ENCODE assay signal across 19 cellular contexts in the genomic region with DNA sequence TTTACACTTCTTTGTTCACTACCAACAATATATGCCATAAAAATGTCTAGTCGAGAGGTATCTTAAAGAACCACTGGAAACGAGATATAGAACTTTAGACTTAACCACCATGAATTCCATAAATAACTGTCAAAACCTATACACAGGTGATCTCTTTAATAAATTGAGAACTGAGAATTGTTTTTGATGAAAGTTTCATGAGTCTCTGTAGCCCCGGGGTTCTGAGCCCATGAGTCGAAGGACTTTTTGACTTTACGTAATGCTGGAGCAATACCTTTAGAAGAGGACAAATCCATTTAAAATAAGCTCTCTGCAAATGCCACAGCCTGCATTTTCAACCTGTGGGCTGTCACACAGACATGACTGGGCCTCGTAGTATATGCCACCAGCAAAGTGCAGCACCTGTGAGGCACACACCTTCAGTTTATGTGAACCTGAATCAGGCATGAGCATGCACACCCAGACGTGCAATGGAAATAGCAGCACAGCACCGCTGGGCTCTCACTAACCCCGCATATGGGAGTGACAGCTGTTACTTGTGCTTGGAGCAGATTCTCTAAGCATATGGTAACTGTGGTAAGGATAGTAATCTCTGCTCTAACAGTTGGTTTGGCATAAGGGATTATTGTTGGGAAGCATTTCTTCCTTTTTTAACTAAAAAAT.
DNase-seq lines count a peak whose midpoint lies in the region; ATAC-seq and TF ChIP-seq lines count a peak whose summit lies in the region.
"Had no signal": no experiment of that assay in that cellular context is flagged by ENCODE, and none has a peak within 500 bp of the region (broad histone marks: within the 10 kb centered on the region; RNA-seq: fewer than 3 reads in every experiment).

No MANE protein-coding gene starts in this region.

- no peaks in the 10 kb centered on the region for H3K27me3 Mint-ChIP-seq in activated CD4-positive, alpha-beta T cell treated with anti-CD3 and anti-CD28 coated beads for 36 hours
- no peaks in the 10 kb centered on the region for H3K27me3 Mint-ChIP-seq in activated CD4-positive, alpha-beta T cell treated with anti-CD3 and anti-CD28 coated beads, Interleukin-2, amount 10 ng/mL, durations not matched to agents 7 days and 5 days

- DNase-seq in activated CD4-positive, alpha-beta T cell treated with anti-CD3 and anti-CD28 coated beads for 36 hours: peak; percentile 20
- no peak for DNase-seq in activated CD4-positive, alpha-beta T cell treated with anti-CD3 and anti-CD28 coated beads for 48 hours
- DNase-seq in activated CD4-positive, alpha-beta T cell treated with anti-CD3 and anti-CD28 coated beads, Interleukin-2, amount 10 ng/mL, durations not matched to agents 7 days and 5 days: no peak
- DNase-seq in inferior parietal cortex (ENCODE audit: extremely low spot score): peak; percentile 32
- no peak for DNase-seq in AG08396 (ENCODE audit: low spot score)
- DNase-seq: COR-L47, GF-D8, HFFc6, KBM-7, left lung, NCI-H1417, NCI-H2227 treated with DMSO at 0.1 percent for 48 hours, pancreas had no signal

- H3K27me3 ChIP-seq in KMS-11 (ENCODE audit: insufficient read depth, low read depth): no peaks in the 10 kb centered on the region
- H3K27me3 ChIP-seq: left lung, pancreas had no signal

- POLR2A ChIA-PET in activated CD4-positive, alpha-beta T cell treated with anti-CD3 and anti-CD28 coated beads for 36 hours (lab: Charles Lee): no interaction called here
- POLR2A ChIA-PET in activated CD4-positive, alpha-beta T cell treated with anti-CD3 and anti-CD28 coated beads, Interleukin-2, amount 10 ng/mL, durations not matched to agents 7 days and 5 days (lab: Charles Lee): no interaction called here

- H3K4me3 ChIP-seq in KMS-11 (IDR thresholded peaks at IDR 0.05; ENCODE audit: insufficient read depth, low read depth, low read length): no peak overlapping the region
- H3K4me3 ChIP-seq: A549, left lung, pancreas, skin epidermis had no signal

- no peak for TF ChIP-seq CTCF in KMS-11 (conservative IDR thresholded peaks at IDR 0.05; ENCODE audit: low read depth, low read length)

- no peak overlapping the region for H3K4me3 Mint-ChIP-seq in activated CD4-positive, alpha-beta T cell treated with anti-CD3 and anti-CD28 coated beads for 36 hours
- no peak overlapping the region for H3K4me3 Mint-ChIP-seq in activated CD4-positive, alpha-beta T cell treated with anti-CD3 and anti-CD28 coated beads, Interleukin-2, amount 10 ng/mL, durations not matched to agents 7 days and 5 days
- H3K4me3 Mint-ChIP-seq: HFFc6 had no signal

- no peak overlapping the region for H3K9ac ChIP-seq in KMS-11

- H3K36me3 ChIP-seq in KMS-11 (ENCODE audit: insufficient read depth): no peaks in the 10 kb centered on the region
- H3K36me3 ChIP-seq: left lung, pancreas had no signal

- H3K79me2 ChIP-seq in KMS-11 (ENCODE audit: insufficient read depth, low read depth): no peaks in the 10 kb centered on the region

- H3K9me3 Mint-ChIP-seq in activated CD4-positive, alpha-beta T cell treated with anti-CD3 and anti-CD28 coated beads for 36 hours (ENCODE audit: low read depth): peaks cover 10% of the 10 kb centered on the region
- H3K9me3 Mint-ChIP-seq in activated CD4-positive, alpha-beta T cell treated with anti-CD3 and anti-CD28 coated beads, Interleukin-2, amount 10 ng/mL, durations not matched to agents 7 days and 5 days: peaks cover 8% of the 10 kb centered on the region

- H2AFZ ChIP-seq in KMS-11 (ENCODE audit: low read depth): peak overlapping the region; percentile 12; the same call in 1 of the 2 replicates

- peak overlapping the region; percentile 0; the same call in 1 of the 2 replicates for H3K4me2 ChIP-seq in KMS-11
- H3K4me2 ChIP-seq: A549 had no signal

- peaks cover 42% of the 10 kb centered on the region for H3K4me1 Mint-ChIP-seq in activated CD4-positive, alpha-beta T cell treated with anti-CD3 and anti-CD28 coated beads for 36 hours
- peaks cover 24% of the 10 kb centered on the region for H3K4me1 Mint-ChIP-seq in activated CD4-positive, alpha-beta T cell treated with anti-CD3 and anti-CD28 coated beads, Interleukin-2, amount 10 ng/mL, durations not matched to agents 7 days and 5 days

- peak; percentile 60 for ATAC-seq in activated CD4-positive, alpha-beta T cell treated with anti-CD3 and anti-CD28 coated beads for 36 hours
- ATAC-seq in HG02798 (IDR thresholded peaks at IDR 0.05; ENCODE audit: poor library complexity, unreplicated experiment): no peak
- no peak for ATAC-seq in HG03571 (IDR thresholded peaks at IDR 0.05; ENCODE audit: unreplicated experiment)
- ATAC-seq: A549, left lung, pancreas had no signal

- H3K27ac Mint-ChIP-seq in activated CD4-positive, alpha-beta T cell treated with anti-CD3 and anti-CD28 coated beads for 36 hours: peak overlapping the region; percentile 52
- H3K27ac Mint-ChIP-seq in activated CD4-positive, alpha-beta T cell treated with anti-CD3 and anti-CD28 coated beads, Interleukin-2, amount 10 ng/mL, durations not matched to agents 7 days and 5 days: peak overlapping the region; percentile 72
- H3K27ac Mint-ChIP-seq: activated T-helper 2 cell treated with anti-CD3 and anti-CD28 coated beads, Interferon-gamma antibody, Interleukin-2, Interleukin-4, amounts not matched to agents 10 μg/mL and 5 μg/mL and 100 μg/mL, durations not matched to agents 14 hours and 24 hours and 36 hours; HFFc6 had no signal

- intact Hi-C loops in activated CD4-positive, alpha-beta T cell treated with anti-CD3 and anti-CD28 coated beads for 36 hours (cut with DNase I, micrococcal nuclease): no loop called here

- no peaks in the 10 kb centered on the region for H4K20me1 ChIP-seq in KMS-11 (ENCODE audit: insufficient read depth)

- CTCF ChIA-PET in activated CD4-positive, alpha-beta T cell treated with anti-CD3 and anti-CD28 coated beads for 36 hours (lab: Charles Lee): interaction anchor here (1.4 kb wide), 1 partner anchor 12 kb away, joined by 7 read pairs; no protein-coding TSS in a partner anchor
- CTCF ChIA-PET in activated CD4-positive, alpha-beta T cell treated with anti-CD3 and anti-CD28 coated beads, Interleukin-2, amount 10 ng/mL, durations not matched to agents 7 days and 5 days (lab: Charles Lee): interaction anchor here (1.2 kb wide), 1 partner anchor 14 kb away, joined by 5 read pairs; no protein-coding TSS in a partner anchor

- peaks cover 9% of the 10 kb centered on the region for H3K36me3 Mint-ChIP-seq in activated CD4-positive, alpha-beta T cell treated with anti-CD3 and anti-CD28 coated beads for 36 hours (ENCODE audit: low read depth)
- peaks cover 9% of the 10 kb centered on the region for H3K36me3 Mint-ChIP-seq in activated CD4-positive, alpha-beta T cell treated with anti-CD3 and anti-CD28 coated beads, Interleukin-2, amount 10 ng/mL, durations not matched to agents 7 days and 5 days (ENCODE audit: low read depth)

- no peak overlapping the region for H3K27ac ChIP-seq in KMS-11
- H3K27ac ChIP-seq: A549, left lung, pancreas had no signal

- H3K4me1 ChIP-seq in KMS-11 (ENCODE audit: low read depth, poor library complexity, severe bottlenecking): peaks cover 16% of the 10 kb centered on the region
- H3K4me1 ChIP-seq: A549, left lung, pancreas had no signal

Comparison
In these comparisons a context has a peak if more than half of its experiments do, and no peak if none do; other contexts are left out.
1. DNase-seq: peak in activated CD4-positive, alpha-beta T cell treated with anti-CD3 and anti-CD28 coated beads for 36 hours (single experiment) and inferior parietal cortex (single experiment); none in activated CD4-positive, alpha-beta T cell treated with anti-CD3 and anti-CD28 coated beads for 48 hours (single experiment), activated CD4-positive, alpha-beta T cell treated with anti-CD3 and anti-CD28 coated beads, Interleukin-2, amount 10 ng/mL, durations not matched to agents 7 days and 5 days (single experiment) and AG08396 (single experiment).